8 cellular contexts compared by ENCODE assay signal in the genomic region with DNA sequence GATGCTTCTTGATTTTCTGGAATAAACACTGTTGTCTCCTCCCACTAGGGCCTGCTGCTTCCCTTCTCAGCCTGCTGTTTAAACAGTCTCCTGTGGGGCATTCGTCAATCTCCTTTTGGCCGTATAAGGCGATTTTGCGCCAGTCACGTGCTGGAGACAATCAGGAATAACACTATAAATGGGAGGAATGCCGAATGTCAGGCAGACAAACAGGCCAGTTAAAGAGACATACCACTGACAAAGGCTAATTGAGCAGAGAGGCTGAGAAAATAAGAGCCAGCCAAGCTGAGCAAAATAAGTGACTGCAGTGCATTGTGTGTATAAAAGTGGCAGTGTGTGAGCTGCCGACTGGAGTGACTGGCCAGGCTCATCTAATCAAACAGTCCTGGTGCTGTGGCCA.
DNase-seq lines count a peak whose midpoint lies in the region; ATAC-seq and TF ChIP-seq lines count a peak whose summit lies in the region.

No MANE protein-coding gene starts in this region.

- DNase-seq in AG10803 (ENCODE audit: low read depth), result peak; percentile 59
- DNase-seq in NAMALWA (ENCODE audit: low spot score), result peak; percentile 8
- DNase-seq in DMS79 (lab: John Stamatoyannopoulos, UW), result no peak

- TF ChIP-seq CTCF in AG10803 (conservative IDR thresholded peaks at IDR 0.05; ENCODE audit: low read length), result peak; percentile 25

- H3K9ac ChIP-seq in iPS-18a (ENCODE audit: low read length), result peak overlapping the region; percentile 44
- no peak overlapping the region for H3K9ac ChIP-seq in rectal smooth muscle tissue (ENCODE audit: low read length)

- H3K4me3 ChIP-seq in AG10803 (ENCODE audit: low read length) (no peak overlapping the region), iPS-18a (ENCODE audit: low read length) (peak overlapping the region; percentile 12), rectal smooth muscle tissue (ENCODE audit: low read length) (no peak overlapping the region)

- ATAC-seq in HG03469 (IDR thresholded peaks at IDR 0.05; ENCODE audit: unreplicated experiment) (no peak), GM19351 (IDR thresholded peaks at IDR 0.05; ENCODE audit: unreplicated experiment) (no peak)

- H3K9me3 ChIP-seq in iPS-18a (ENCODE audit: control insufficient read depth, low read depth, low read length), result no peaks in the 10 kb centered on the region

- H3K27me3 ChIP-seq in iPS-18a (ENCODE audit: control insufficient read depth, insufficient read depth, low read length) (no peaks in the 10 kb centered on the region), rectal smooth muscle tissue (ENCODE audit: control insufficient read depth, insufficient read depth, low read length) (no peaks in the 10 kb centered on the region)

- H3K27ac ChIP-seq in angular gyrus (ENCODE audit: low read depth, low read length) (peak overlapping the region; percentile 92), iPS-18a (ENCODE audit: low read length) (peak overlapping the region; percentile 90), rectal smooth muscle tissue (ENCODE audit: low read depth, low read length) (peak overlapping the region; percentile 62)

- H3K36me3 ChIP-seq in iPS-18a (ENCODE audit: control insufficient read depth, low read depth, low read length) (no peaks in the 10 kb centered on the region), rectal smooth muscle tissue (ENCODE audit: control insufficient read depth, insufficient read depth, low read length) (peaks cover 3% of the 10 kb centered on the region)

- H3K4me1 ChIP-seq in iPS-18a (ENCODE audit: control insufficient read depth, low read depth, low read length), result peaks cover 17% of the 10 kb centered on the region
- peaks cover 13% of the 10 kb centered on the region for H3K4me1 ChIP-seq in rectal smooth muscle tissue (ENCODE audit: control insufficient read depth, insufficient read depth, low read length)
